14 cellular contexts compared by ENCODE assay signal in genomic region chr15:100692671-100693070, GRCh38.
A peak's percentile ranks its signal among the peaks of the same experiment; 100 is the strongest.
DNase-seq lines count a peak whose midpoint lies in the region; ATAC-seq and TF ChIP-seq lines count a peak whose summit lies in the region.
"Had no signal": no experiment of that assay in that cellular context is flagged by ENCODE, and none has a peak within 500 bp of the region (broad histone marks: within the 10 kb centered on the region; RNA-seq: fewer than 3 reads in every experiment).

No MANE protein-coding gene starts in this region.

- no TSS peak for BruUV-seq in PC-9 (replicated peaks; lab: Mats Ljungman, UMichigan)

- no peak overlapping the region for H3K4me3 ChIP-seq in PC-9
- no peak overlapping the region for H3K4me3 ChIP-seq in esophagus muscularis mucosa
- H3K4me3 ChIP-seq in osteoblast (ENCODE audit: insufficient read depth, low read length): no peak overlapping the region
- no peak overlapping the region for H3K4me3 ChIP-seq in effector memory CD4-positive, alpha-beta T cell (ENCODE audit: insufficient read depth, low read depth, low read length, poor library complexity, severe bottlenecking)
- H3K4me3 ChIP-seq: A549, GM23248, HAP-1 had no signal

- DNase-seq in PC-9: no peak
- peak; percentile 74 for DNase-seq in esophagus muscularis mucosa (ENCODE audit: extremely low spot score)
- peak; percentile 18 for DNase-seq in osteoblast (ENCODE audit: insufficient read length, low spot score, missing footprints)
- no peak for DNase-seq in effector memory CD4-positive, alpha-beta T cell
- DNase-seq in erythroblast (lab: John Stamatoyannopoulos, UW): no peak
- DNase-seq: CD8-positive, alpha-beta T cell; COR-L47; DND-41; GDM1 had no signal

- H3K79me2 ChIP-seq in PC-9 (ENCODE audit: low read depth) (no peaks in the 10 kb centered on the region), osteoblast (ENCODE audit: insufficient read depth, low read length) (no peaks in the 10 kb centered on the region)

- intact Hi-C loops in PC-9 (cut with micrococcal nuclease; ENCODE audit: unreplicated experiment) (no loop called here), esophagus muscularis mucosa (cut with DNase I) (no loop called here)

- H3K4me1 ChIP-seq in PC-9 (replicated peaks; ENCODE audit: insufficient read depth) (peaks cover 69% of the 10 kb centered on the region), esophagus muscularis mucosa (peaks cover 0 to 28% (median 23%) of the 10 kb centered on the region in 4 donors), osteoblast (ENCODE audit: insufficient read depth, low read length) (peaks cover 46% of the 10 kb centered on the region)
- H3K4me1 ChIP-seq in effector memory CD4-positive, alpha-beta T cell (ENCODE audit: control insufficient read depth, insufficient read depth, low read length, poor library complexity, severe bottlenecking): no peaks in the 10 kb centered on the region
- H3K4me1 ChIP-seq: A549, HAP-1 had no signal

- TF ChIP-seq POLR2A in esophagus muscularis mucosa (IDR thresholded peaks at IDR 0.05; ENCODE audit: low read depth) (no peak), erythroblast (IDR thresholded peaks at IDR 0.05; ENCODE audit: low read length) (no peak)

- H3K36me3 ChIP-seq in PC-9 (ENCODE audit: low read depth): no peaks in the 10 kb centered on the region
- no peaks in the 10 kb centered on the region for H3K36me3 ChIP-seq in esophagus muscularis mucosa
- no peaks in the 10 kb centered on the region for H3K36me3 ChIP-seq in osteoblast (ENCODE audit: insufficient read depth, low read length)
- H3K36me3 ChIP-seq in effector memory CD4-positive, alpha-beta T cell (ENCODE audit: control insufficient read depth, insufficient read depth, low read length): no peaks in the 10 kb centered on the region
- H3K36me3 ChIP-seq: HAP-1 had no signal

- H3K4me2 ChIP-seq in PC-9: peak overlapping the region; percentile 51
- no peak overlapping the region for H3K4me2 ChIP-seq in osteoblast (ENCODE audit: insufficient read depth, low read length)
- H3K4me2 ChIP-seq: A549 had no signal

- 85% methylated on average over 7 of the region's 7 CpGs for WGBS in esophagus muscularis mucosa

- no peak for ATAC-seq in GM19463 (IDR thresholded peaks at IDR 0.05; ENCODE audit: unreplicated experiment)
- ATAC-seq: A549; CD8-positive, alpha-beta T cell; HepG2 had no signal

- no peaks in the 10 kb centered on the region for H3K9me2 ChIP-seq in PC-9 (ENCODE audit: insufficient read depth)

- H4K20me1 ChIP-seq in PC-9 (ENCODE audit: insufficient read depth) (no peaks in the 10 kb centered on the region), osteoblast (ENCODE audit: insufficient read depth, low read length) (no peaks in the 10 kb centered on the region)

- no peak for TF ChIP-seq EP300 in esophagus muscularis mucosa (IDR thresholded peaks at IDR 0.05)

- no peaks in the 10 kb centered on the region for H3K27me3 ChIP-seq in PC-9 (ENCODE audit: insufficient read depth, low read depth)
- no peaks in the 10 kb centered on the region for H3K27me3 ChIP-seq in esophagus muscularis mucosa
- H3K27me3 ChIP-seq in osteoblast (ENCODE audit: insufficient read depth, low read length): no peaks in the 10 kb centered on the region
- no peaks in the 10 kb centered on the region for H3K27me3 ChIP-seq in effector memory CD4-positive, alpha-beta T cell (replicated peaks; ENCODE audit: control insufficient read depth, insufficient read depth, low read length, poor library complexity, severe bottlenecking)

- POLR2A ChIA-PET in PC-9 (lab: Charles Lee; ENCODE audit: unreplicated experiment): no interaction called here

- 0 out of 2 replicates have a peak, but pooled peaks cover 6% of the 10 kb centered on the region for H3K9me3 ChIP-seq in PC-9 (ENCODE audit: insufficient read depth, low read depth)
- H3K9me3 ChIP-seq in esophagus muscularis mucosa: no peaks in the 10 kb centered on the region
- H3K9me3 ChIP-seq in osteoblast (ENCODE audit: low read depth, low read length): no peaks in the 10 kb centered on the region
- H3K9me3 ChIP-seq in effector memory CD4-positive, alpha-beta T cell (ENCODE audit: control insufficient read depth, low read length): no peaks in the 10 kb centered on the region

- CTCF ChIA-PET in PC-9 (lab: Charles Lee): no interaction called here

- peaks cover 35% of the 10 kb centered on the region; the same call in 1 of the 2 replicates for H3F3A ChIP-seq in PC-9 (ENCODE audit: insufficient read depth, low read depth)

- H2AFZ ChIP-seq in PC-9 (no peak overlapping the region), osteoblast (ENCODE audit: low read length) (peak overlapping the region; percentile 57)
- H2AFZ ChIP-seq: GM23248 had no signal

- TF ChIP-seq CTCF in PC-9 (conservative IDR thresholded peaks at IDR 0.05): no peak
- TF ChIP-seq CTCF in esophagus muscularis mucosa (IDR thresholded peaks at IDR 0.05): no peak
- TF ChIP-seq CTCF in osteoblast (IDR thresholded peaks at IDR 0.05; ENCODE audit: extremely low read depth, low read depth, low read length): no peak

- no peak overlapping the region for H3K27ac ChIP-seq in PC-9
- H3K27ac ChIP-seq in esophagus muscularis mucosa (replicated peaks in 1 of 4): no peak overlapping the region
- H3K27ac ChIP-seq in osteoblast (ENCODE audit: low read depth, low read length): peak overlapping the region; percentile 25
- no peak overlapping the region for H3K27ac ChIP-seq in effector memory CD4-positive, alpha-beta T cell (ENCODE audit: insufficient read depth, low read length, poor library complexity, severe bottlenecking)
- H3K27ac ChIP-seq: A549, GM23248 had no signal

Comparison
In these comparisons a context has a peak if more than half of its experiments do, and no peak if none do; other contexts are left out.
1. DNase-seq: peak in esophagus muscularis mucosa (single experiment) and osteoblast (single experiment); none in PC-9 (0 of 2), effector memory CD4-positive, alpha-beta T cell (0 of 3) and erythroblast (0 of 2).